9 cellular contexts compared by ENCODE assay signal in the genomic region with DNA sequence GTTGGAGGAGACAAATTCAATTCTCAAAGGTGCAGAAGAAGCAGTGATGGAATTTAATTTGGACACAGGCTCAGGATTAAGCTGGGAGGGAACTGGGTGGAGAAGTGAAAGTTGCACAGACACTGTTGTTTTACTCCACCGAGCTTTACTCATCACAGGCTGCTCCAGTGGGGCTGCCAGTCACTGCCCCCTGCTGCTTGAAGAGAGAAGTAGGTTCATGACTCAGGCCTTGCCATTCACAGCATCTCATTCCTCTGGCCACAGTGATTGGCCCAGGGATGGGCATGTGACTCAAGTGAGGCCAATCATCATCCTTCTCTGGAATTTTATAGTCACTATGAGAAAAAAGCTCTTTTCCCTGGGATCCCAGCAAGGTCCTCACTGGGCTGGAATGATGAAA. TPM values are rescaled to one million over a fixed set of nuclear protein-coding genes. Genes with fewer than 3 reads are reported as not detected.
DNase-seq lines count a peak whose midpoint lies in the region; ATAC-seq and TF ChIP-seq lines count a peak whose summit lies in the region.
"Had no signal": no experiment of that assay in that cellular context is flagged by ENCODE, and none has a peak within 500 bp of the region (broad histone marks: within the 10 kb centered on the region; RNA-seq: fewer than 3 reads in every experiment).

No MANE protein-coding gene starts in this region.

- DNase-seq in EL = peak; percentile 38
- peak; percentile 43 for DNase-seq in KBM-7
- peak; percentile 84 for DNase-seq in activated CD4-positive, alpha-beta T cell treated with anti-CD3 and anti-CD28 coated beads, Interleukin-2, amount 10 ng/mL, durations not matched to agents 24 days and 14 days
- peak; percentile 32 for DNase-seq in glutamatergic neuron
- DNase-seq in stimulated activated CD4-positive, alpha-beta T cell treated with anti-CD3 and anti-CD28 coated beads, Interleukin-4, amount 100 ng/mL, for 4 hours = peak; percentile 33 to 51
- DNase-seq in foreskin melanocyte = no peak
- DNase-seq in cerebellar cortex (ENCODE audit: low spot score) = no peak

- H3K27me3 Mint-ChIP-seq in activated CD4-positive, alpha-beta T cell treated with anti-CD3 and anti-CD28 coated beads, Interleukin-2, amount 10 ng/mL, durations not matched to agents 24 days and 14 days = peaks cover 24% of the 10 kb centered on the region
- peaks cover 3% of the 10 kb centered on the region for H3K27me3 Mint-ChIP-seq in glutamatergic neuron (ENCODE audit: unreplicated experiment)

- no peaks in the 10 kb centered on the region for H3K36me3 Mint-ChIP-seq in activated CD4-positive, alpha-beta T cell treated with anti-CD3 and anti-CD28 coated beads, Interleukin-2, amount 10 ng/mL, durations not matched to agents 24 days and 14 days (ENCODE audit: low read depth)
- H3K36me3 Mint-ChIP-seq in glutamatergic neuron (ENCODE audit: unreplicated experiment) = peaks cover 6% of the 10 kb centered on the region

- intact Hi-C loops in activated CD4-positive, alpha-beta T cell treated with anti-CD3 and anti-CD28 coated beads, Interleukin-2, amount 10 ng/mL, durations not matched to agents 24 days and 14 days (cut with micrococcal nuclease) = loop anchor here (2.0 to 10.0 kb wide), 3 partner anchors 112 to 258 kb away; no protein-coding TSS in a partner anchor

- peak; percentile 31 for TF ChIP-seq CTCF in glutamatergic neuron (IDR thresholded peaks at IDR 0.05; ENCODE audit: partially characterized antibody, unreplicated experiment)

- in situ Hi-C loops in KBM-7 (cut with MboI; ENCODE audit: low pct_unique_long_range_greater_than_20kb, low sequenced_read_pairs) = no loop called here

- no peak overlapping the region for H3K27ac Mint-ChIP-seq in activated CD4-positive, alpha-beta T cell treated with anti-CD3 and anti-CD28 coated beads, Interleukin-2, amount 10 ng/mL, durations not matched to agents 24 days and 14 days
- H3K27ac Mint-ChIP-seq in glutamatergic neuron (ENCODE audit: unreplicated experiment) = no peak overlapping the region
- H3K27ac Mint-ChIP-seq: T-helper 1 cell treated with Interleukin-12 subunit alpha and Interleukin-12 subunit beta and Interleukin-4 antibody, amounts not matched to agents 30 μg/mL and 1 μg/mL, for 36 hours had no signal

- ATAC-seq in GM21515 (IDR thresholded peaks at IDR 0.05; ENCODE audit: unreplicated experiment) = peak; percentile 66

- no peak overlapping the region for H3K4me3 Mint-ChIP-seq in activated CD4-positive, alpha-beta T cell treated with anti-CD3 and anti-CD28 coated beads, Interleukin-2, amount 10 ng/mL, durations not matched to agents 24 days and 14 days
- no peak overlapping the region for H3K4me3 Mint-ChIP-seq in glutamatergic neuron (ENCODE audit: unreplicated experiment)
- H3K4me3 Mint-ChIP-seq: T-helper 1 cell treated with Interleukin-12 subunit alpha and Interleukin-12 subunit beta and Interleukin-4 antibody, amounts not matched to agents 30 μg/mL and 1 μg/mL, for 36 hours had no signal

- no peaks in the 10 kb centered on the region for H3K9me3 Mint-ChIP-seq in activated CD4-positive, alpha-beta T cell treated with anti-CD3 and anti-CD28 coated beads, Interleukin-2, amount 10 ng/mL, durations not matched to agents 24 days and 14 days
- H3K9me3 Mint-ChIP-seq in glutamatergic neuron (ENCODE audit: unreplicated experiment) = peaks cover 6% of the 10 kb centered on the region
- H3K9me3 Mint-ChIP-seq: T-helper 1 cell treated with Interleukin-12 subunit alpha and Interleukin-12 subunit beta and Interleukin-4 antibody, amounts not matched to agents 30 μg/mL and 1 μg/mL, for 36 hours had no signal

- peaks cover 22% of the 10 kb centered on the region for H3K4me1 Mint-ChIP-seq in activated CD4-positive, alpha-beta T cell treated with anti-CD3 and anti-CD28 coated beads, Interleukin-2, amount 10 ng/mL, durations not matched to agents 24 days and 14 days
- H3K4me1 Mint-ChIP-seq in glutamatergic neuron (ENCODE audit: low read depth, unreplicated experiment) = peaks cover 22% of the 10 kb centered on the region

RNA-seq across cellular contexts. Expression of a gene that starts 11.8 kb away (rescaled TPM):
- 2.0 and 2.3 TPM in 2 replicates for total RNA-seq in activated CD4-positive, alpha-beta T cell treated with anti-CD3 and anti-CD28 coated beads, Interleukin-2, amount 10 ng/mL, durations not matched to agents 24 days and 14 days
- 250 TPM for total RNA-seq in glutamatergic neuron (ENCODE audit: unreplicated experiment)

Comparison
In these comparisons a context has a peak if more than half of its experiments do, and no peak if none do; other contexts are left out.
1. DNase-seq: peak in EL (single experiment), KBM-7 (single experiment), activated CD4-positive, alpha-beta T cell treated with anti-CD3 and anti-CD28 coated beads, Interleukin-2, amount 10 ng/mL, durations not matched to agents 24 days and 14 days (single experiment), glutamatergic neuron (single experiment) and stimulated activated CD4-positive, alpha-beta T cell treated with anti-CD3 and anti-CD28 coated beads, Interleukin-4, amount 100 ng/mL, for 4 hours (2 of 2); none in foreskin melanocyte (single experiment) and cerebellar cortex (single experiment).
2. RNA of a gene that starts 11.8 kb away (total RNA-seq): 250 TPM in glutamatergic neuron (single experiment); 2.0 to 2.3 TPM in activated CD4-positive, alpha-beta T cell treated with anti-CD3 and anti-CD28 coated beads, Interleukin-2, amount 10 ng/mL, durations not matched to agents 24 days and 14 days; every median in the first group is over 10 times any median in the second.